In the genomic region with DNA sequence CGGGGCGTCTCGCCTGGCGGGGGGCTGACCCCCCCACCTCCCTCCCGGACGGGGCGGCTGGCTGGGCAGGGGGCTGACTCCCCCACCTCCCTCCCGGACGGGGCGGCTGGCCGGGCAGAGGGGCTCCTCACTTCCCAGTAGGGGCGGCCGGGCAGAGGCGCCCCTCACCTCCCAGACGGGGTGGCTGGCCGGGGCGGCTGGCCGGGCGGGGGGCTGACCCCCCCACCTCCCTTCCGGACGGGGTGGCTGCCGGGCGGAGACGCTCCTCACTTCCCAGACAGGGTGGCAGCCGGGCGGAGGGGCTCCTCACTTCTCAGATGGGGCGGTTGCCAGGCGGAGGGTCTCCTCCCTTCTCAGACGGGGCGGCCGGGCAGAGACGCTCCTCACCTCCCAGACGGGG, we compare ENCODE assay signal across 4 cellular contexts. TPM values are rescaled to one million over a fixed set of nuclear protein-coding genes. Genes with fewer than 3 reads are reported as not detected.
"Had no signal": no experiment of that assay in that cellular context is flagged by ENCODE, and none has a peak within 500 bp of the region (broad histone marks: within the 10 kb centered on the region; RNA-seq: fewer than 3 reads in every experiment).

No MANE protein-coding gene starts in this region.

RNA-seq across cellular contexts. Expression of a gene that starts 8.8 kb away (rescaled TPM):
- total RNA-seq: LHCN-M2, M059J, NCI-H460 had no signal

RNA-seq across cellular contexts. Expression of a gene that starts 15.0 kb away (rescaled TPM):
- total RNA-seq: LHCN-M2, M059J, MCF 10A, NCI-H460 had no signal

RNA-seq across cellular contexts. Expression of a gene that starts 24.5 kb away (rescaled TPM):
- total RNA-seq: LHCN-M2, M059J, NCI-H460 had no signal
